ENCODE assay signal across 8 cellular contexts in the genomic region with DNA sequence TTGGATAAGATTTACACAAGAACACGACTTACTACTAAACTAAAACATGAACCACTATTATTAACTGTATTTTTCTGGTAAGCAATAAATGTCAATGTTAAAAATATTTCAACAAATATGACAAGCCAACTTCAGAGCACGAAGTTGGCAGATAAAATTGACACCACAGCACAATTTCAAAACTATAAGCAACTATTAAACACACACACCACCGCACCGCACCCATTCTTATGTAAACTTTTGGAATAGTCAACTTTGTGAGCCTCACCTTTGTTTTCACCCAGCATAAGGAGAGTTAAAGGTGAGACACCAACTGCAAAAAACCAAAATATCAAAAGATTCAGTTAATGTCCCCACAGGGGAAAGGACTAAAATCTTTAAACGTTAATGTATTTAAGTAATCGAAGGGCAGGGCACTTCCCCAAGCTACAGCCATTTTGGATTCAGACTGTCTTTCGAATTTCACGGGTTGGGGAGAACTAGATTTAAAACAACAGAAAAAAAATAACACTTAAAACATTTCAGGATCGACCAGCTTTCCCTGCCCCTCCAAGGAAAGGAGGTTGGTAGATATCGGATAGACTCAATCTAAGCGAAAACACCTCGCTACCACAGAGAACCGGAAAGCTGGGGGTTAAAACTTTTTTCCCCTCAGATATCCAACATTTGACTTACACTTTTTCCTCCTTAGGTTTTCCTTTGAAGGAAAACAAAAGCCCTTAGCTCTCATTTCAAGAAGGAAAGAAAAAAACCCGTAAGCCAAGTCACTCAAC. TPM values are rescaled to one million over a fixed set of nuclear protein-coding genes. Genes with fewer than 3 reads are reported as not detected.
A peak's percentile ranks its signal among the peaks of the same experiment; 100 is the strongest.
DNase-seq lines count a peak whose midpoint lies in the region; ATAC-seq and TF ChIP-seq lines count a peak whose summit lies in the region.

No MANE protein-coding gene starts in this region.

- H3K36me3 ChIP-seq in RWPE2 (ENCODE audit: low read depth) (peaks cover 9% of the 10 kb centered on the region), esophagus squamous epithelium (peaks cover 0 to 10% (median 0%) of the 10 kb centered on the region in 3 donors), ovary (no peaks in the 10 kb centered on the region)

- H3K36me3 Mint-ChIP-seq in activated naive CD4-positive, alpha-beta T cell treated with anti-CD3 and anti-CD28 coated beads for 36 hours (ENCODE audit: low read depth): peaks cover 18% of the 10 kb centered on the region

- H3K27me3 ChIP-seq in RWPE2 (ENCODE audit: insufficient read depth, poor library complexity, severe bottlenecking) (no peaks in the 10 kb centered on the region), esophagus squamous epithelium (no peaks in the 10 kb centered on the region), ovary (no peaks in the 10 kb centered on the region)

- H3K9me3 ChIP-seq in RWPE2 (ENCODE audit: severe bottlenecking): no peaks in the 10 kb centered on the region
- H3K9me3 ChIP-seq in esophagus squamous epithelium: no peaks in the 10 kb centered on the region
- no peaks in the 10 kb centered on the region for H3K9me3 ChIP-seq in ovary

- no peaks in the 10 kb centered on the region for H3K27me3 Mint-ChIP-seq in activated naive CD4-positive, alpha-beta T cell treated with anti-CD3 and anti-CD28 coated beads for 36 hours (ENCODE audit: low read depth)

- intact Hi-C loops in activated naive CD4-positive, alpha-beta T cell treated with anti-CD3 and anti-CD28 coated beads for 36 hours (cut with micrococcal nuclease): loop anchor here (1.0 to 5.0 kb wide), 11 partner anchors 33 to 1647 kb away; partner anchors contain the start of genes CMPK1, DYNLT4, EIF2B3 and IPP
- intact Hi-C loops in esophagus squamous epithelium (cut with DNase I) (no loop called here), ovary (cut with DNase I) (loop anchor here in 1 of 4 donors (5.0 kb wide), 1 partner anchor 103 kb away; the partner anchor contains the start of gene NASP), head of caudate nucleus (cut with DNase I) (loop anchor here (5.0 kb wide), 1 partner anchor 103 kb away; the partner anchor contains the start of gene NASP)

- H3K9me3 Mint-ChIP-seq in activated naive CD4-positive, alpha-beta T cell treated with anti-CD3 and anti-CD28 coated beads for 36 hours: no peaks in the 10 kb centered on the region

- H3K4me1 Mint-ChIP-seq in activated naive CD4-positive, alpha-beta T cell treated with anti-CD3 and anti-CD28 coated beads for 36 hours (ENCODE audit: low read depth): peaks cover 52% of the 10 kb centered on the region

- peak overlapping the region; percentile 98 for H3K4me3 Mint-ChIP-seq in activated naive CD4-positive, alpha-beta T cell treated with anti-CD3 and anti-CD28 coated beads for 36 hours

- ATAC-seq in RWPE2 (ENCODE audit: low read depth) (no peak), GM18873 (IDR thresholded peaks at IDR 0.05; ENCODE audit: low FRiP score, unreplicated experiment) (no peak), left lobe of liver (no peak)

- H3K4me1 ChIP-seq in RWPE2 (ENCODE audit: insufficient read depth, poor library complexity, severe bottlenecking): peaks cover 12% of the 10 kb centered on the region
- H3K4me1 ChIP-seq in esophagus squamous epithelium: peaks cover 29 to 73% (median 39%) of the 10 kb centered on the region in 3 donors
- peaks cover 4% of the 10 kb centered on the region for H3K4me1 ChIP-seq in ovary (ENCODE audit: insufficient read depth)

- no peak for TF ChIP-seq CTCF in RWPE2 (IDR thresholded peaks at IDR 0.05; ENCODE audit: poor library complexity, severe bottlenecking)
- no peak for TF ChIP-seq CTCF in esophagus squamous epithelium (IDR thresholded peaks at IDR 0.05)
- TF ChIP-seq CTCF in ovary (IDR thresholded peaks at IDR 0.05): no peak

- peak overlapping the region; percentile 100 for H3K27ac Mint-ChIP-seq in activated naive CD4-positive, alpha-beta T cell treated with anti-CD3 and anti-CD28 coated beads for 36 hours

- H3K4me3 ChIP-seq in RWPE2 (ENCODE audit: severe bottlenecking) (peak overlapping the region; percentile 88), esophagus squamous epithelium (peak overlapping the region; percentile 84 to 88 (median 86)), ovary (peak overlapping the region; percentile 98)

- no peak for TF ChIP-seq EP300 in ovary (IDR thresholded peaks at IDR 0.05)

- WGBS in esophagus squamous epithelium, 2 donors: 0% methylated on average over 13 to 14 of the region's 14 CpGs
- 0% methylated on average over 14 of the region's 14 CpGs for WGBS in ovary, 3 donors

- CTCF ChIA-PET in activated naive CD4-positive, alpha-beta T cell treated with anti-CD3 and anti-CD28 coated beads for 36 hours (lab: Charles Lee): interaction anchor here (0.7 to 1.0 kb wide), 4 partner anchors 7 to 193 kb away, joined by 3 to 4 read pairs (median 3); no protein-coding TSS in a partner anchor

- TF ChIP-seq POLR2A in esophagus squamous epithelium (IDR thresholded peaks at IDR 0.05) (no peak), ovary (IDR thresholded peaks at IDR 0.05) (no peak)

- no peak for DNase-seq in activated naive CD4-positive, alpha-beta T cell treated with anti-CD3 and anti-CD28 coated beads for 36 hours
- DNase-seq in activated naive CD4-positive, alpha-beta T cell treated with Interleukin-2 at 50 U/mL for 16 hours: no peak
- DNase-seq in RWPE2 (ENCODE audit: low spot score) (no peak), esophagus squamous epithelium (lab: John Stamatoyannopoulos, UW) (no peak), ovary (no peak), left lobe of liver (ENCODE audit: low spot score) (no peak), head of caudate nucleus (no peak)

- peak overlapping the region; percentile 85 for H3K27ac ChIP-seq in RWPE2 (ENCODE audit: poor library complexity, severe bottlenecking)
- H3K27ac ChIP-seq in esophagus squamous epithelium: peak overlapping the region; percentile 96 to 99 (median 98)
- peak overlapping the region; percentile 60 to 96 for H3K27ac ChIP-seq in ovary

RNA-seq across cellular contexts. Expression of gene GPBP1L1, which starts 0.8 kb away (rescaled TPM):
- total RNA-seq in activated naive CD4-positive, alpha-beta T cell treated with anti-CD3 and anti-CD28 coated beads for 36 hours: 100 to 1,000 TPM; 113 to 122 TPM
- total RNA-seq in esophagus squamous epithelium: 100 to 1,000 TPM in 2 of 4 donors, 10 to 100 TPM in 2; 67.3 to 139 (median 97.7) TPM
- 10 to 100 TPM; 72.7 to 89.5 (median 80.8) TPM for total RNA-seq in ovary
- 10 to 100 TPM; 36.0 to 69.8 TPM for polyA plus RNA-seq in ovary
- total RNA-seq in left lobe of liver: 76.2 TPM

RNA-seq across cellular contexts. Expression of gene TMEM69, which starts 2.5 kb away (rescaled TPM):
- 10 to 100 TPM; 28.9 to 29.3 TPM for total RNA-seq in activated naive CD4-positive, alpha-beta T cell treated with anti-CD3 and anti-CD28 coated beads for 36 hours
- 10 to 100 TPM; 12.0 to 52.7 (median 30.8) TPM for total RNA-seq in esophagus squamous epithelium
- total RNA-seq in ovary: 10 to 100 TPM; 16.1 to 25.5 (median 19.1) TPM
- polyA plus RNA-seq in ovary: 10 to 100 TPM; 24.2 to 35.5 TPM
- total RNA-seq in left lobe of liver: 6.5 TPM
